ENCODE assay signal across 8 cellular contexts in the genomic region with DNA sequence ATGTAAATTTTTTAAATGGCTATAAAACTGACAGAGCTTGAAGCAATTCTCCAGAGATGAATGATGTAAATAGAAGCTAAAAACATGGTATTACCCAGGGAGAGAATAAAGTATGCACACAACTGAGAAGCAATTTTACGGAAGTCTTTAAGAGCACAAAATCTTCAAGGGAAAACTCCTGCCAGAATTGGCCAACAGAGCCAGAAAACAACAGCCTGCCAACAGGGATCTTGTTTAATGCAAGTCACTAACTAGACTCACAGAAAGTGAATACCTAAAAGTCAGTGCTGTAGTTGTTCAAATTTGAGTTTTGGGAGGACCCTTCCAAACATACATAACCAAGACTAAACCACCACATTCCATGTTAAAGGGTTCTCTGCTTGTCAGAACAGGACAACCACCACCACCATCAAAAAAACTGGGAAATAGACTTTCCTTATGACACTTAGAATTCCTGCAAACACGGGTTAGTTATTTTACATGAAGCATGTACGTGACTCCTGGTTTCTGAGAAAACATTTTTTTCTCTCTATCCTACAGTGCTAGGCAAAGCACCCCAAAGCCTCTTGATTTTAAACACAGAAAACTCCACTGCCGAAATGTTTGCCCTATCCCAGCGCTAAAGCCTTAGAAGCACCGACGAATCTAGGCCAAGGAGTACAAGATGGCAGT.
A peak's percentile ranks its signal among the peaks of the same experiment; 100 is the strongest.
DNase-seq lines count a peak whose midpoint lies in the region; ATAC-seq and TF ChIP-seq lines count a peak whose summit lies in the region.

No MANE protein-coding gene starts in this region.

- no peaks in the 10 kb centered on the region for H3K9me3 ChIP-seq in ES-I3 (ENCODE audit: control insufficient read depth, insufficient read depth, low read length)
- H3K9me3 ChIP-seq in mucosa of stomach (ENCODE audit: control insufficient read depth, low read length) = no peaks in the 10 kb centered on the region

- H3K27me3 ChIP-seq in mucosa of stomach (ENCODE audit: control insufficient read depth, insufficient read depth, low read length) = no peaks in the 10 kb centered on the region

- DNase-seq in NOMO-1 (lab: John Stamatoyannopoulos, UW; ENCODE audit: unreplicated experiment in 2 of 2) (peak; percentile 29 to 42), choroid plexus epithelial cell (ENCODE audit: low read depth) (peak; percentile 32), SKM-1 (lab: John Stamatoyannopoulos, UW; ENCODE audit: unreplicated experiment) (no peak)

- no peak for TF ChIP-seq CTCF in choroid plexus epithelial cell (conservative IDR thresholded peaks at IDR 0.05; ENCODE audit: low read depth, low read length)

- ATAC-seq in HG03460 (IDR thresholded peaks at IDR 0.05; ENCODE audit: unreplicated experiment) = no peak
- ATAC-seq in GM19455 (IDR thresholded peaks at IDR 0.05; ENCODE audit: unreplicated experiment) = no peak
- no peak for ATAC-seq in GM18870 (IDR thresholded peaks at IDR 0.05; ENCODE audit: unreplicated experiment)

- peak overlapping the region; percentile 89 for H3K9ac ChIP-seq in ES-I3 (ENCODE audit: low read depth, low read length)
- peak overlapping the region; percentile 83 for H3K9ac ChIP-seq in mucosa of stomach (ENCODE audit: low read length)

- H3K4me1 ChIP-seq in ES-I3 (ENCODE audit: insufficient read depth, low read length) = peaks cover 3% of the 10 kb centered on the region
- H3K4me1 ChIP-seq in mucosa of stomach (ENCODE audit: control insufficient read depth, insufficient read depth, low read length) = peaks cover 20% of the 10 kb centered on the region

- H3K36me3 ChIP-seq in ES-I3 (ENCODE audit: insufficient read depth, low read length) = no peaks in the 10 kb centered on the region
- no peaks in the 10 kb centered on the region for H3K36me3 ChIP-seq in mucosa of stomach (ENCODE audit: control insufficient read depth, insufficient read depth, low read length)

- H3K4me3 ChIP-seq in choroid plexus epithelial cell (ENCODE audit: low read depth, low read length) (peak overlapping the region; percentile 84), mucosa of stomach (ENCODE audit: low read length) (peak overlapping the region; percentile 96)
